In genomic region chr1:27111771-27112573, GRCh38 we compare ENCODE assay signal across 8 cellular contexts. TPM values are rescaled to one million over a fixed set of nuclear protein-coding genes. Genes with fewer than 3 reads are reported as not detected.
A peak's percentile ranks its signal among the peaks of the same experiment; 100 is the strongest.
DNase-seq lines count a peak whose midpoint lies in the region; ATAC-seq and TF ChIP-seq lines count a peak whose summit lies in the region.

No MANE protein-coding gene starts in this region.

- H3K36me3 ChIP-seq in ovary (no peaks in the 10 kb centered on the region), tibial artery (peaks cover 5 to 31% (median 6%) of the 10 kb centered on the region in 3 donors)

- no peaks in the 10 kb centered on the region for H3K27me3 Mint-ChIP-seq in activated T-helper 2 cell treated with anti-CD3 and anti-CD28 coated beads, Interferon-gamma antibody, Interleukin-2, Interleukin-4, amounts not matched to agents 10 μg/mL and 5 μg/mL and 100 μg/mL, durations not matched to agents 14 hours and 24 hours and 36 hours (ENCODE audit: low read depth)

- intact Hi-C loops in activated T-helper 2 cell treated with anti-CD3 and anti-CD28 coated beads, Interferon-gamma antibody, Interleukin-2, Interleukin-4, amounts not matched to agents 10 μg/mL and 5 μg/mL and 100 μg/mL, durations not matched to agents 14 hours and 24 hours and 36 hours (cut with micrococcal nuclease), result loop anchor here (2.0 kb wide), 2 partner anchors 25 to 43 kb away; partner anchors contain the start of gene SLC9A1
- intact Hi-C loops in ovary (cut with DNase I), result loop anchor here in 1 of 4 donors (5.0 kb wide), 1 partner anchor 40 kb away; no protein-coding TSS in a partner anchor
- intact Hi-C loops in tibial artery (cut with DNase I; ENCODE audit: low total_unique reads), result no loop called here

- peak overlapping the region; percentile 85 for H3K27ac Mint-ChIP-seq in activated T-helper 2 cell treated with anti-CD3 and anti-CD28 coated beads, Interferon-gamma antibody, Interleukin-2, Interleukin-4, amounts not matched to agents 10 μg/mL and 5 μg/mL and 100 μg/mL, durations not matched to agents 14 hours and 24 hours and 36 hours

- H3K4me1 Mint-ChIP-seq in activated T-helper 2 cell treated with anti-CD3 and anti-CD28 coated beads, Interferon-gamma antibody, Interleukin-2, Interleukin-4, amounts not matched to agents 10 μg/mL and 5 μg/mL and 100 μg/mL, durations not matched to agents 14 hours and 24 hours and 36 hours (ENCODE audit: low read depth), result peaks cover 41% of the 10 kb centered on the region

- H3K4me3 ChIP-seq in fibroblast of villous mesenchyme (ENCODE audit: low read depth, low read length), result no peak overlapping the region
- no peak overlapping the region for H3K4me3 ChIP-seq in ovary
- H3K4me3 ChIP-seq in tibial artery, result no peak overlapping the region

- 18 to 20% (median 19%) methylated on average over 5 of the region's 5 CpGs for WGBS in ovary, 3 donors

- in situ Hi-C loops in GM13977 (cut with MboI; ENCODE audit: low pct_unique_long_range_greater_than_20kb, low sequenced_read_pairs, unreplicated experiment), result no loop called here

- TF ChIP-seq EP300 in ovary (IDR thresholded peaks at IDR 0.05), result no peak

- no peaks in the 10 kb centered on the region for H3K9me3 Mint-ChIP-seq in activated T-helper 2 cell treated with anti-CD3 and anti-CD28 coated beads, Interferon-gamma antibody, Interleukin-2, Interleukin-4, amounts not matched to agents 10 μg/mL and 5 μg/mL and 100 μg/mL, durations not matched to agents 14 hours and 24 hours and 36 hours

- H3K4me1 ChIP-seq in ovary (ENCODE audit: insufficient read depth) (peaks cover 10% of the 10 kb centered on the region), tibial artery (peaks cover 0 to 27% (median 20%) of the 10 kb centered on the region in 4 donors)

- peaks cover 23% of the 10 kb centered on the region for H3K36me3 Mint-ChIP-seq in activated T-helper 2 cell treated with anti-CD3 and anti-CD28 coated beads, Interferon-gamma antibody, Interleukin-2, Interleukin-4, amounts not matched to agents 10 μg/mL and 5 μg/mL and 100 μg/mL, durations not matched to agents 14 hours and 24 hours and 36 hours (ENCODE audit: low read depth)

- peak; percentile 89 for ATAC-seq in HG03108 (IDR thresholded peaks at IDR 0.05; ENCODE audit: unreplicated experiment)

- H3K27ac ChIP-seq in ovary, result peak overlapping the region in 1 of 2 donors; percentile 64
- H3K27ac ChIP-seq in tibial artery, result peak overlapping the region; percentile 31 to 33

- no peaks in the 10 kb centered on the region for H3K27me3 ChIP-seq in ovary
- H3K27me3 ChIP-seq in tibial artery, result no peaks in the 10 kb centered on the region

- TF ChIP-seq CTCF in GM13977 (IDR thresholded peaks at IDR 0.05; ENCODE audit: extremely low read depth, insufficient read depth, missing control alignments) (peak; percentile 44), fibroblast of villous mesenchyme (IDR thresholded peaks at IDR 0.05; ENCODE audit: insufficient read depth, low read depth, low read length) (peak; percentile 52), ovary (IDR thresholded peaks at IDR 0.05) (peak in 2 of 3 donors; percentile 24 to 30), tibial artery (IDR thresholded peaks at IDR 0.05) (no peak)

- H3K9me3 ChIP-seq in ovary, result no peaks in the 10 kb centered on the region
- no peaks in the 10 kb centered on the region for H3K9me3 ChIP-seq in tibial artery

- no peak for TF ChIP-seq POLR2A in ovary (IDR thresholded peaks at IDR 0.05)

- H3K4me3 Mint-ChIP-seq in activated T-helper 2 cell treated with anti-CD3 and anti-CD28 coated beads, Interferon-gamma antibody, Interleukin-2, Interleukin-4, amounts not matched to agents 10 μg/mL and 5 μg/mL and 100 μg/mL, durations not matched to agents 14 hours and 24 hours and 36 hours (ENCODE audit: low read depth), result no peak overlapping the region

- DNase-seq in 8988T (peak; percentile 77), GM13977 (ENCODE audit: low spot score) (peak; percentile 84), RPMI7951 (ENCODE audit: low read depth) (peak; percentile 100), fibroblast of villous mesenchyme (ENCODE audit: low read depth) (peak; percentile 99), ovary (peak; percentile 84 to 93 (median 87)), tibial artery (peak; percentile 82 to 87)
- DNase-seq in activated T-helper 2 cell treated with anti-CD3 and anti-CD28 coated beads, Interferon-gamma antibody, Interleukin-2, Interleukin-4, amounts not matched to agents 10 μg/mL and 5 μg/mL and 100 μg/mL, durations not matched to agents 14 hours and 24 hours and 36 hours (ENCODE audit: low spot score), result peak; percentile 55

RNA-seq across cellular contexts. Expression of gene SLC9A1, which starts 43.0 kb away (rescaled TPM):
- total RNA-seq in RPMI7951 (2014; rRNA removed; shearing (Covaris generic)), result 11.1 and 11.4 TPM in 2 replicates
- total RNA-seq in activated T-helper 2 cell treated with anti-CD3 and anti-CD28 coated beads, Interferon-gamma antibody, Interleukin-2, Interleukin-4, amounts not matched to agents 10 μg/mL and 5 μg/mL and 100 μg/mL, durations not matched to agents 14 hours and 24 hours and 36 hours, result 23.7 and 27.2 TPM in 2 replicates
- total RNA-seq in fibroblast of villous mesenchyme (6.0 and 7.4 TPM in 2 replicates), ovary (10 to 100 TPM in 5 of 7 donors, 1 to 10 TPM in 2; 8.6 to 33.7 (median 14.8) TPM)
- polyA plus RNA-seq in ovary, result 10 to 100 TPM; 10.6 to 22.0 TPM

Comparison
In these comparisons a context has a peak if more than half of its experiments do, and no peak if none do; other contexts are left out.
1. CTCF ChIP-seq: peak in GM13977 (single experiment), fibroblast of villous mesenchyme (single experiment) and ovary (2 of 3); none in tibial artery (0 of 2).
2. Peak in every context shown above with its lines, with median percentiles within 50 percentile points of each other: DNase-seq.